ENCODE assay signal across 17 cellular contexts in the genomic region with DNA sequence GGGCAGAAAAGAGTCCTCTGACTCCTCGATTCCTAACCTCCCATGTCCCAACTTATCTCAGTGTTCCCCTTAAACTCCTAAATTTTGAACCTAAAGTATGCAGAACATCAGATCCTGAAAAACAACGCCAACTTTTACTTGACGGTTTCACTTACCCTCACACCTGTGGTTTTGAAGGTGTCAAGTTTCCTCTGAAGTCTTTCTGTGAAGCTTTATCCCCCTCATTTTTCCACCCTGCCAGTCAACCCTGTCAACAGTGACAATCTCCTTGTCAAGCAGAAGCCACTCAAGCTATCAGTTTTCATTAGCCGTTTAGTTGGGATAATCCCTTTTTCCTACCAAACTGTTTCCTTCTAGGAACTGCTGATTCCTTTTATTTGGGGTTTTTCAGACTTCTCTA.
DNase-seq lines count a peak whose midpoint lies in the region; ATAC-seq, FAIRE-seq and TF ChIP-seq lines count a peak whose summit lies in the region.
"Had no signal": no experiment of that assay in that cellular context is flagged by ENCODE, and none has a peak within 500 bp of the region (broad histone marks: within the 10 kb centered on the region; RNA-seq: fewer than 3 reads in every experiment).

No MANE protein-coding gene starts in this region.

- peaks cover 0 to 6% of the 10 kb centered on the region in 2 donors for H3K36me3 Mint-ChIP-seq in activated naive CD4-positive, alpha-beta T cell treated with anti-CD3 and anti-CD28 coated beads, Interleukin-2, amount 50 U/mL, for 72 hours

- no peaks in the 10 kb centered on the region for H3K79me2 ChIP-seq in SK-N-SH (ENCODE audit: insufficient read depth)

- POLR2A ChIA-PET in SK-N-SH (lab: Yijun Ruan, JAX) = no interaction called here

- 65 to 80% (median 73%) methylated on average over 4 of the region's 4 CpGs for WGBS in small intestine, 3 donors
- 61% methylated on average over 4 of the region's 4 CpGs for WGBS in SK-N-SH (ENCODE audit: low lambda C conversion rate)

- no peaks in the 10 kb centered on the region for H3K9me3 Mint-ChIP-seq in activated naive CD4-positive, alpha-beta T cell treated with anti-CD3 and anti-CD28 coated beads, Interleukin-2, amount 50 U/mL, for 72 hours

- no peaks in the 10 kb centered on the region for H3K36me3 ChIP-seq in small intestine (ENCODE audit: control insufficient read depth in 2 of 2, insufficient read depth in 2 of 2, low read length in 2 of 2)
- no peaks in the 10 kb centered on the region for H3K36me3 ChIP-seq in SK-N-SH (replicated peaks in 1 of 2; ENCODE audit: control insufficient read depth in 1 of 2, insufficient read depth in 2 of 2, low read length in 1 of 2)
- H3K36me3 ChIP-seq: vagina had no signal

- peak in 1 of 2 donors; percentile 14 for DNase-seq in activated naive CD4-positive, alpha-beta T cell treated with anti-CD3 and anti-CD28 coated beads, Interleukin-2, amount 50 U/mL, for 72 hours (ENCODE audit: low spot score in 2 of 2)
- no peak for DNase-seq in activated naive CD4-positive, alpha-beta T cell treated with anti-CD3 and anti-CD28 coated beads, Interleukin-2, amount 50 U/mL, for 16 hours
- DNase-seq in NCI-H2171 (lab: John Stamatoyannopoulos, UW) = peak; percentile 68
- DNase-seq in activated gamma-delta T cell treated with anti-CD3 and anti-CD28 coated beads, Interleukin-2, amount 50 U/mL, for 16 hours (ENCODE audit: low read depth) = peak; percentile 2
- DNase-seq in small intestine = peak; percentile 20
- no peak for DNase-seq in epidermal melanocyte (ENCODE audit: insufficient read length, low spot score)
- no peak for DNase-seq in SK-N-SH
- DNase-seq: DMS 273 treated with DMSO at 0.1 percent for 48 hours, GOT3, kidney, NCI-H345 had no signal

- H3K27me3 ChIP-seq in small intestine (ENCODE audit: control insufficient read depth in 2 of 2, insufficient read depth in 2 of 2, low read length in 2 of 2) (no peaks in the 10 kb centered on the region), SK-N-SH (ENCODE audit: insufficient read depth) (no peaks in the 10 kb centered on the region)
- H3K27me3 ChIP-seq: vagina had no signal

- no peak for TF ChIP-seq EP300 in SK-N-SH (IDR thresholded peaks at IDR 0.05; ENCODE audit: borderline replicate concordance in 1 of 2, low read depth in 1 of 2, low read length in 1 of 2)

- peak overlapping the region; percentile 36 to 76 for H3K27ac Mint-ChIP-seq in activated naive CD4-positive, alpha-beta T cell treated with anti-CD3 and anti-CD28 coated beads, Interleukin-2, amount 50 U/mL, for 72 hours

- CTCF ChIA-PET in SK-N-SH (lab: Yijun Ruan, JAX) = no interaction called here

- TF ChIP-seq CTCF in SK-N-SH (IDR thresholded peaks at IDR 0.05) = no peak

- H3K4me1 ChIP-seq in small intestine (ENCODE audit: control insufficient read depth in 2 of 2, insufficient read depth in 1 of 2, low read depth in 1 of 2, low read length in 1 of 2) (peaks cover 0 to 6% of the 10 kb centered on the region in 2 donors), SK-N-SH (ENCODE audit: control insufficient read depth in 1 of 2, insufficient read depth in 2 of 2, low read depth in 1 of 2, low read length in 1 of 2) (no peaks in the 10 kb centered on the region)

- FAIRE-seq in small intestine (lab: Jason Lieb, UNC) = no peak
- FAIRE-seq: HepG2, kidney had no signal

- H3K4me2 ChIP-seq in SK-N-SH = no peak overlapping the region

- H4K20me1 ChIP-seq in SK-N-SH (ENCODE audit: insufficient read depth) = no peaks in the 10 kb centered on the region

- H3F3A ChIP-seq in SK-N-SH (replicated peaks; ENCODE audit: insufficient read depth) = no peaks in the 10 kb centered on the region

- ATAC-seq in activated naive CD4-positive, alpha-beta T cell treated with anti-CD3 and anti-CD28 coated beads, Interleukin-2, amount 50 U/mL, for 72 hours = no peak
- no peak for ATAC-seq in HG03175 (IDR thresholded peaks at IDR 0.05; ENCODE audit: unreplicated experiment)
- ATAC-seq: esophagus mucosa, HepG2, SK-N-SH treated with all-trans-retinoic acid at 6 μM for 48 hours had no signal

- H3K9ac ChIP-seq in SK-N-SH = no peak overlapping the region

- H3K4me3 ChIP-seq in small intestine (ENCODE audit: low read depth in 1 of 2, low read length in 2 of 2) (no peak overlapping the region), SK-N-SH (ENCODE audit: low read depth in 2 of 2, low read length in 1 of 2) (no peak overlapping the region)
- H3K4me3 ChIP-seq: vagina had no signal

- H2AFZ ChIP-seq in SK-N-SH (ENCODE audit: low read depth) = no peak overlapping the region

- H3K27ac ChIP-seq in small intestine (ENCODE audit: low read depth in 1 of 2, low read length in 1 of 2) (peak overlapping the region in 1 of 2 donors; percentile 41), SK-N-SH (ENCODE audit: low read depth in 2 of 2, low read length in 1 of 2) (no peak overlapping the region)
- H3K27ac ChIP-seq: vagina, VCaP had no signal

- H3K9me2 ChIP-seq in SK-N-SH = no peaks in the 10 kb centered on the region; the same call in 1 of the 2 replicates

- no peak for TF ChIP-seq RAD21 in SK-N-SH (IDR thresholded peaks at IDR 0.05; ENCODE audit: low read length)

- H3K9me3 ChIP-seq in small intestine (ENCODE audit: control insufficient read depth, low read depth) (no peaks in the 10 kb centered on the region), SK-N-SH (no peaks in the 10 kb centered on the region)
- H3K9me3 ChIP-seq: vagina had no signal

TF ChIP-seq in SK-N-SH, 30 proteins besides CTCF, POLR2A, EP300 and RAD21:
- TF ChIP-seq MEF2A (IDR thresholded peaks at IDR 0.05; ENCODE audit: borderline replicate concordance, low read depth) (no peak), ELF1 (IDR thresholded peaks at IDR 0.05) (no peak), NRF1 (IDR thresholded peaks at IDR 0.05; ENCODE audit: low read depth, low read length) (no peak), GATA2 (CRISPR knock-in tag; IDR thresholded peaks at IDR 0.05) (no peak), FOXM1 (IDR thresholded peaks at IDR 0.05; ENCODE audit: low read depth) (no peak), NFIC (IDR thresholded peaks at IDR 0.05; ENCODE audit: borderline replicate concordance) (no peak), MXI1 (IDR thresholded peaks at IDR 0.05; ENCODE audit: low read depth, low read length) (no peak), CHD2 (IDR thresholded peaks at IDR 0.05; ENCODE audit: low read length, partially characterized antibody) (no peak), SMC3 (IDR thresholded peaks at IDR 0.05; ENCODE audit: low read depth, low read length) (no peak), TCF12 (IDR thresholded peaks at IDR 0.05) (no peak), SIN3A (IDR thresholded peaks at IDR 0.05; ENCODE audit: borderline replicate concordance, low read depth, low read length) (no peak), RXRA (IDR thresholded peaks at IDR 0.05; ENCODE audit: borderline replicate concordance, low read depth) (no peak), YY1 (IDR thresholded peaks at IDR 0.05; ENCODE audit: low read depth) (no peak), TEAD4 (IDR thresholded peaks at IDR 0.05; ENCODE audit: borderline replicate concordance, insufficient read depth) (no peak), JUND (IDR thresholded peaks at IDR 0.05) (no peak)
- TF ChIP-seq, protein P1, sequence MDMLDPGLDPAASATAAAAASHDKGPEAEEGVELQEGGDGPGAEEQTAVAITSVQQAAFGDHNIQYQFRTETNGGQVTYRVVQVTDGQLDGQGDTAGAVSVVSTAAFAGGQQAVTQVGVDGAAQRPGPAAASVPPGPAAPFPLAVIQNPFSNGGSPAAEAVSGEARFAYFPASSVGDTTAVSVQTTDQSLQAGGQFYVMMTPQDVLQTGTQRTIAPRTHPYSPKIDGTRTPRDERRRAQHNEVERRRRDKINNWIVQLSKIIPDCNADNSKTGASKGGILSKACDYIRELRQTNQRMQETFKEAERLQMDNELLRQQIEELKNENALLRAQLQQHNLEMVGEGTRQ (IDR thresholded peaks at IDR 0.05; ENCODE audit: borderline replicate concordance, low read depth, low read length) = no peak
- TF ChIP-seq, protein P2, sequence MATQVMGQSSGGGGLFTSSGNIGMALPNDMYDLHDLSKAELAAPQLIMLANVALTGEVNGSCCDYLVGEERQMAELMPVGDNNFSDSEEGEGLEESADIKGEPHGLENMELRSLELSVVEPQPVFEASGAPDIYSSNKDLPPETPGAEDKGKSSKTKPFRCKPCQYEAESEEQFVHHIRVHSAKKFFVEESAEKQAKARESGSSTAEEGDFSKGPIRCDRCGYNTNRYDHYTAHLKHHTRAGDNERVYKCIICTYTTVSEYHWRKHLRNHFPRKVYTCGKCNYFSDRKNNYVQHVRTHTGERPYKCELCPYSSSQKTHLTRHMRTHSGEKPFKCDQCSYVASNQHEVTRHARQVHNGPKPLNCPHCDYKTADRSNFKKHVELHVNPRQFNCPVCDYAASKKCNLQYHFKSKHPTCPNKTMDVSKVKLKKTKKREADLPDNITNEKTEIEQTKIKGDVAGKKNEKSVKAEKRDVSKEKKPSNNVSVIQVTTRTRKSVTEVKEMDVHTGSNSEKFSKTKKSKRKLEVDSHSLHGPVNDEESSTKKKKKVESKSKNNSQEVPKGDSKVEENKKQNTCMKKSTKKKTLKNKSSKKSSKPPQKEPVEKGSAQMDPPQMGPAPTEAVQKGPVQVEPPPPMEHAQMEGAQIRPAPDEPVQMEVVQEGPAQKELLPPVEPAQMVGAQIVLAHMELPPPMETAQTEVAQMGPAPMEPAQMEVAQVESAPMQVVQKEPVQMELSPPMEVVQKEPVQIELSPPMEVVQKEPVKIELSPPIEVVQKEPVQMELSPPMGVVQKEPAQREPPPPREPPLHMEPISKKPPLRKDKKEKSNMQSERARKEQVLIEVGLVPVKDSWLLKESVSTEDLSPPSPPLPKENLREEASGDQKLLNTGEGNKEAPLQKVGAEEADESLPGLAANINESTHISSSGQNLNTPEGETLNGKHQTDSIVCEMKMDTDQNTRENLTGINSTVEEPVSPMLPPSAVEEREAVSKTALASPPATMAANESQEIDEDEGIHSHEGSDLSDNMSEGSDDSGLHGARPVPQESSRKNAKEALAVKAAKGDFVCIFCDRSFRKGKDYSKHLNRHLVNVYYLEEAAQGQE (IDR thresholded peaks at IDR 0.05; ENCODE audit: low read depth, low read length) = no peak

Comparison
In these comparisons a context has a peak if more than half of its experiments do, and no peak if none do; other contexts are left out.
1. DNase-seq: peak in NCI-H2171 (single experiment), activated gamma-delta T cell treated with anti-CD3 and anti-CD28 coated beads, Interleukin-2, amount 50 U/mL, for 16 hours (single experiment) and small intestine (single experiment); none in activated naive CD4-positive, alpha-beta T cell treated with anti-CD3 and anti-CD28 coated beads, Interleukin-2, amount 50 U/mL, for 16 hours (single experiment), epidermal melanocyte (single experiment) and SK-N-SH (single experiment).